Comparison of ENCODE assay signal across 8 cellular contexts in the genomic region with DNA sequence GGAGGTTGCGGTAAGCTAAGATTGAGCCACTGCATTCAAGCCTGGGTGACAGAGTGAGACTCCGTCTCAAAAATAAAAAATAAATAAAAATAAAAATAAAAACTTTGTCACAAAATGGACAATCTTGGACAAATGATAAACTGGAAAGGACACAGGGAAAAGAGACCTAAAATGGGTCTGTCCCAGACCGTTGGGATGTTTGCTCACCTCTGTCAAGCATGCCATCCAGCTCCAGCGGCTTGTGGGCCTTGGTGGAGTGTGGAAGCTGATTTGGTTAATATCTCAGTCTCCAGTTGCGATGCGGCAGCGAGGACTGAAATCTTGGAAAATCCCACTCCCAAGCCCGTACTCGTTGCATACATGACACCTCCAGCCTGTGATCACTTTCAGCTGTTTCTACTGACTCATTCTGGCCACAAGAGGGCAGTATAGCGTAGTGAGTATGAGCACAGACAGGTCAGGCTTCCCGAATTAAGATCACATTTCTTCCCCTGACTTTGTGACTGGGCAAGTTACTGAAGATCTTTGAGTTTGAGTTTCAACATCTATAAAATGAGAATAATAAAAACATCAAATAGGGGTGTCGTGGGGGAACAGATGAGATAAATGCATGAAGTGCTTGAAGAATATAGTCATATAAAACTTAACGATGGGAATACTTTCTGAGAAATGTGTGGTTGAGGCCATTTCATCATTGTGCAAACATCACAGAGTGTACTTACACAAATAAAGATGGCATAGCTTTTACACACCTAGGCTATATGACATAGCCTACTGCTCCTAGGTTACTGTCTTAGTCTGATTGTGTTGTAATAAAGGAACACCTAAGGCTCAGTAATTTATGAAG.
DNase-seq lines count a peak whose midpoint lies in the region; ATAC-seq and TF ChIP-seq lines count a peak whose summit lies in the region.

No MANE protein-coding gene starts in this region.

- TF ChIP-seq CTCF in AG09309 (IDR thresholded peaks at IDR 0.05; ENCODE audit: control insufficient read depth, insufficient read depth, low read depth, low read length, missing control alignments) (peak; percentile 90), choroid plexus epithelial cell (conservative IDR thresholded peaks at IDR 0.05; ENCODE audit: low read depth, low read length) (peak; percentile 93)

- H3K4me3 ChIP-seq in AG09309 (ENCODE audit: control insufficient read depth, low read depth, low read length): no peak overlapping the region
- no peak overlapping the region for H3K4me3 ChIP-seq in choroid plexus epithelial cell (ENCODE audit: low read depth, low read length)

- ATAC-seq in GM18868 (IDR thresholded peaks at IDR 0.05; ENCODE audit: unreplicated experiment) (peak; percentile 82), HG03196 (IDR thresholded peaks at IDR 0.05; ENCODE audit: unreplicated experiment) (peak; percentile 85)

- DNase-seq in AG09309 (ENCODE audit: low read depth) (peak; percentile 58), NCI-H345 treated with DMSO at 0.1 percent for 48 hours (lab: John Stamatoyannopoulos, UW; ENCODE audit: unreplicated experiment) (peak; percentile 56), choroid plexus epithelial cell (ENCODE audit: low read depth) (peak; percentile 93), left kidney (ENCODE audit: low read depth, low spot score) (peak; percentile 95)
- peak; percentile 30 to 57 for DNase-seq in activated CD4-positive, alpha-beta T cell treated with anti-CD3 and anti-CD28 coated beads for 24 hours (ENCODE audit: low read depth in 2 of 2)
- peak; percentile 32 to 39 for DNase-seq in stimulated activated CD4-positive, alpha-beta T cell treated with anti-CD3 and anti-CD28 coated beads, Interleukin-4, amount 100 ng/mL, for 48 hours (ENCODE audit: low read depth in 2 of 2)

Comparison
In these comparisons a context has a peak if more than half of its experiments do, and no peak if none do; other contexts are left out.
1. DNase-seq: peak in every context shown above with its lines; median percentile 95 in left kidney; 93 in choroid plexus epithelial cell; 58 in AG09309; 56 in NCI-H345 treated with DMSO at 0.1 percent for 48 hours; 44 in activated CD4-positive, alpha-beta T cell treated with anti-CD3 and anti-CD28 coated beads for 24 hours; 36 in stimulated activated CD4-positive, alpha-beta T cell treated with anti-CD3 and anti-CD28 coated beads, Interleukin-4, amount 100 ng/mL, for 48 hours.